In genomic region chrX:135170468-135170867, GRCh38 we compare ENCODE assay signal across 9 cellular contexts. TPM values are rescaled to one million over a fixed set of nuclear protein-coding genes. Genes with fewer than 3 reads are reported as not detected.
"Had no signal": no experiment of that assay in that cellular context is flagged by ENCODE, and none has a peak within 500 bp of the region (broad histone marks: within the 10 kb centered on the region; RNA-seq: fewer than 3 reads in every experiment).

No MANE protein-coding gene starts in this region.

- H3K4me3 ChIP-seq: GM12878 had no signal

- ATAC-seq: GM12878 had no signal

- DNase-seq: GDM1, GF-D8 had no signal

- FAIRE-seq: G401.6, GM12878, GM12891, GM12892, GM18507, GM19239 had no signal

RNA-seq across cellular contexts. Expression of gene CT55, which starts 0.7 kb away (rescaled TPM):
- total RNA-seq: G401, GM12878 had no signal
- polyA plus RNA-seq: GM12878 had no signal

RNA-seq across cellular contexts. Expression of gene ETDB, which starts 50.1 kb away (rescaled TPM):
- total RNA-seq: G401, GM12878 had no signal
- polyA plus RNA-seq: GM12878 had no signal
